11 cellular contexts compared by ENCODE assay signal in the genomic region with DNA sequence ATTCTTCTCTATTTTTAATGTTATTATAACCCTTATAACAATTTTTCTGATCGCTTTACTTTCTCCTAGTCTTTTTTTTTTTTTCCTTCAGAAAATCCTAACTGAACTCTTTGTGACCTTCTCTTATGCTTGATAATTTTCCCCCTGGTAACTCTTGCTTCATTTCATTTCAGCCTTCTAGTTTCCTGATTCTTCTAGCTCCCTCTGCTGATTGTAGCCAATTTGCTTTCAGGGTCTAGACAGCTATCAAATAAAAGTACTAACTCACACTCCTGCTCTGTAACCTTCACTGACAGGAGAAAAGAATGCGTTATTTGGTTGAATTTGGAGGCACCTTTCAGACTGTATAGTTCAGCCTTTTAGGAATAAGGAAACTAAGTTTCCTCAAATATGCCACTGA.
A peak's percentile ranks its signal among the peaks of the same experiment; 100 is the strongest.
DNase-seq lines count a peak whose midpoint lies in the region; ATAC-seq, FAIRE-seq and TF ChIP-seq lines count a peak whose summit lies in the region.
"Had no signal": no experiment of that assay in that cellular context is flagged by ENCODE, and none has a peak within 500 bp of the region (broad histone marks: within the 10 kb centered on the region; RNA-seq: fewer than 3 reads in every experiment).

No MANE protein-coding gene starts in this region.

- no peaks in the 10 kb centered on the region for H3K9me2 ChIP-seq in PC-9 (ENCODE audit: insufficient read depth)

- peaks cover 4% of the 10 kb centered on the region for H3K4me1 Mint-ChIP-seq in progenitor cell of endocrine pancreas (ENCODE audit: low read depth)

- TF ChIP-seq POLR2A in A549 (IDR thresholded peaks at IDR 0.05; ENCODE audit: low read length), result no peak

- peaks cover 8% of the 10 kb centered on the region for H3K27me3 Mint-ChIP-seq in progenitor cell of endocrine pancreas

- no peak overlapping the region for H3K27ac ChIP-seq in A549
- no peak overlapping the region for H3K27ac ChIP-seq in HEK293 (ENCODE audit: extremely low read depth, low read depth, low read length)
- H3K27ac ChIP-seq in PC-9, result no peak overlapping the region
- H3K27ac ChIP-seq: thoracic aorta had no signal

- POLR2A ChIA-PET in A549 (lab: Yijun Ruan, JAX), result interaction anchor here (0.7 kb wide), 1 partner anchor 275 kb away, joined by 3 read pairs; no protein-coding TSS in a partner anchor
- POLR2A ChIA-PET in HEK293 (lab: Yijun Ruan, JAX), result no interaction called here
- POLR2A ChIA-PET in PC-9 (lab: Charles Lee; ENCODE audit: unreplicated experiment), result no interaction called here

- no TSS peak for BruUV-seq in PC-9 (replicated peaks; lab: Mats Ljungman, UMichigan)

- CTCF ChIA-PET in A549 (lab: Yijun Ruan, JAX) (interaction anchor here (0.7 to 2.2 kb wide), 5 partner anchors 10 to 904 kb away, joined by 3 to 12 read pairs (median 3); no protein-coding TSS in a partner anchor), HEK293 (lab: Yijun Ruan, JAX) (interaction anchor here (0.7 to 1.3 kb wide), 4 partner anchors 10 to 698 kb away, joined by 3 read pairs; no protein-coding TSS in a partner anchor), PC-9 (lab: Charles Lee) (interaction anchor here (0.6 to 0.7 kb wide), 4 partner anchors 70 to 1564 kb away, joined by 3 to 8 read pairs (median 4); no protein-coding TSS in a partner anchor)

- ATAC-seq in A549, result 0 out of 6 replicates have a peak, but pooled peaks have one; percentile 28 to 47
- no peak for ATAC-seq in GM18858 (IDR thresholded peaks at IDR 0.05; ENCODE audit: unreplicated experiment)

- H3K9me3 Mint-ChIP-seq in progenitor cell of endocrine pancreas (ENCODE audit: low read depth), result no peaks in the 10 kb centered on the region

- no peak overlapping the region for H3K4me3 ChIP-seq in A549
- H3K4me3 ChIP-seq in HEK293 (ENCODE audit: low read depth, low read length), result no peak overlapping the region
- no peak overlapping the region for H3K4me3 ChIP-seq in PC-9
- H3K4me3 ChIP-seq: thoracic aorta had no signal

- H3K9me3 ChIP-seq in A549 (no peaks in the 10 kb centered on the region), HEK293 (ENCODE audit: control insufficient read depth, insufficient read depth, low read depth, low read length) (no peaks in the 10 kb centered on the region), PC-9 (ENCODE audit: insufficient read depth, low read depth) (no peaks in the 10 kb centered on the region)
- H3K9me3 ChIP-seq: thoracic aorta had no signal

- no peaks in the 10 kb centered on the region for H3K36me3 Mint-ChIP-seq in progenitor cell of endocrine pancreas (ENCODE audit: insufficient read depth)

- no peaks in the 10 kb centered on the region for H3K27me3 ChIP-seq in PC-9 (ENCODE audit: insufficient read depth, low read depth)

- intact Hi-C loops in PC-9 (cut with micrococcal nuclease; ENCODE audit: unreplicated experiment), result loop anchor here (5.0 kb wide), 1 partner anchor 1565 kb away; no protein-coding TSS in a partner anchor

- no peak overlapping the region for H3K4me3 Mint-ChIP-seq in progenitor cell of endocrine pancreas (ENCODE audit: low read depth)

- DNase-seq in A549 (ENCODE audit: low read depth in 1 of 2, low spot score in 1 of 2) (no peak), PC-9 (no peak), fibroblast of the conjunctiva (ENCODE audit: low read depth) (peak; percentile 43), NK-92 (lab: John Stamatoyannopoulos, UW; ENCODE audit: unreplicated experiment) (no peak), progenitor cell of endocrine pancreas (ENCODE audit: low spot score, unreplicated experiment) (no peak), NCI-H187 treated with DMSO at 0.1 percent for 48 hours (lab: John Stamatoyannopoulos, UW) (no peak)
- DNase-seq: activated CD4-positive, CD25-positive, alpha-beta regulatory T cell; aorta had no signal

- WGBS in A549 (ENCODE audit: missing lambda C conversion rate), result 3% methylated on average over 2 of the region's 2 CpGs

- H3K4me1 ChIP-seq in A549 (no peaks in the 10 kb centered on the region), HEK293 (ENCODE audit: control insufficient read depth, insufficient read depth, low read length) (no peaks in the 10 kb centered on the region), PC-9 (replicated peaks; ENCODE audit: insufficient read depth) (no peaks in the 10 kb centered on the region)

- H3F3A ChIP-seq in PC-9 (ENCODE audit: insufficient read depth, low read depth), result no peaks in the 10 kb centered on the region

- H3K4me2 ChIP-seq in A549 (no peak overlapping the region), PC-9 (no peak overlapping the region)

- peak; percentile 22; the same call in 1 of the 3 replicates for TF ChIP-seq CTCF in A549 (IDR thresholded peaks at IDR 0.05)
- peak; percentile 41; the same call in 1 of the 2 replicates for TF ChIP-seq CTCF in HEK293 (tag by site-specific recombination; IDR thresholded peaks at IDR 0.05)
- peak; percentile 32; the same call in 1 of the 2 replicates for TF ChIP-seq CTCF in PC-9 (conservative IDR thresholded peaks at IDR 0.05)
- no peak for TF ChIP-seq CTCF in progenitor cell of endocrine pancreas (IDR thresholded peaks at IDR 0.05; ENCODE audit: unreplicated experiment)

- H3K27ac Mint-ChIP-seq in progenitor cell of endocrine pancreas, result no peak overlapping the region

- no peak for FAIRE-seq in A549 (lab: Jason Lieb, UNC)

- TF ChIP-seq EP300 in A549 (IDR thresholded peaks at IDR 0.05), result no peak

- H3K36me3 ChIP-seq in HEK293 (ENCODE audit: control insufficient read depth in 2 of 2, insufficient read depth in 1 of 2, low read length in 2 of 2) (no peaks in the 10 kb centered on the region), PC-9 (ENCODE audit: low read depth) (no peaks in the 10 kb centered on the region)
- H3K36me3 ChIP-seq: thoracic aorta had no signal

- H4K20me1 ChIP-seq in PC-9 (ENCODE audit: insufficient read depth), result no peaks in the 10 kb centered on the region

- H3K79me2 ChIP-seq in PC-9 (ENCODE audit: low read depth), result no peaks in the 10 kb centered on the region

- TF ChIP-seq RAD21 in A549 (conservative IDR thresholded peaks at IDR 0.05 in 1 of 2, IDR thresholded peaks at IDR 0.05 in 1 of 2), result peak; percentile 27 to 38; a peak in 4 of 5 replicates

- H2AFZ ChIP-seq in PC-9, result no peak overlapping the region

TF ChIP-seq in A549, 52 proteins besides CTCF, POLR2A, EP300 and RAD21 (continues in another document):
- TF ChIP-seq FOSB (CRISPR knock-in tag; IDR thresholded peaks at IDR 0.05), result no peak
- TF ChIP-seq, protein P1, sequence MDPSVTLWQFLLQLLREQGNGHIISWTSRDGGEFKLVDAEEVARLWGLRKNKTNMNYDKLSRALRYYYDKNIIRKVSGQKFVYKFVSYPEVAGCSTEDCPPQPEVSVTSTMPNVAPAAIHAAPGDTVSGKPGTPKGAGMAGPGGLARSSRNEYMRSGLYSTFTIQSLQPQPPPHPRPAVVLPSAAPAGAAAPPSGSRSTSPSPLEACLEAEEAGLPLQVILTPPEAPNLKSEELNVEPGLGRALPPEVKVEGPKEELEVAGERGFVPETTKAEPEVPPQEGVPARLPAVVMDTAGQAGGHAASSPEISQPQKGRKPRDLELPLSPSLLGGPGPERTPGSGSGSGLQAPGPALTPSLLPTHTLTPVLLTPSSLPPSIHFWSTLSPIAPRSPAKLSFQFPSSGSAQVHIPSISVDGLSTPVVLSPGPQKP (IDR thresholded peaks at IDR 0.05; ENCODE audit: low read depth, low read length), result no peak
- no peak for TF ChIP-seq BHLHE40 (IDR thresholded peaks at IDR 0.05; ENCODE audit: low read depth, low read length)
- TF ChIP-seq NFE2L2 (conservative IDR thresholded peaks at IDR 0.05; ENCODE audit: low read length), result no peak
- no peak for TF ChIP-seq ZSCAN20 (CRISPR knock-in tag; IDR thresholded peaks at IDR 0.05)
- no peak for TF ChIP-seq HOXB13 (CRISPR knock-in tag; IDR thresholded peaks at IDR 0.05; ENCODE audit: low read depth)
- TF ChIP-seq HEYL (CRISPR knock-in tag; IDR thresholded peaks at IDR 0.05), result no peak

TF ChIP-seq in HEK293, 187 proteins besides CTCF, POLR2A, EP300 and RAD21:
- TF ChIP-seq ZNF548 (tag by site-specific recombination; IDR thresholded peaks at IDR 0.05), result no peak
- TF ChIP-seq, protein P2, sequence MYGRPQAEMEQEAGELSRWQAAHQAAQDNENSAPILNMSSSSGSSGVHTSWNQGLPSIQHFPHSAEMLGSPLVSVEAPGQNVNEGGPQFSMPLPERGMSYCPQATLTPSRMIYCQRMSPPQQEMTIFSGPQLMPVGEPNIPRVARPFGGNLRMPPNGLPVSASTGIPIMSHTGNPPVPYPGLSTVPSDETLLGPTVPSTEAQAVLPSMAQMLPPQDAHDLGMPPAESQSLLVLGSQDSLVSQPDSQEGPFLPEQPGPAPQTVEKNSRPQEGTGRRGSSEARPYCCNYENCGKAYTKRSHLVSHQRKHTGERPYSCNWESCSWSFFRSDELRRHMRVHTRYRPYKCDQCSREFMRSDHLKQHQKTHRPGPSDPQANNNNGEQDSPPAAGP (tag by site-specific recombination; IDR thresholded peaks at IDR 0.05), result no peak
- no peak for TF ChIP-seq ZNF660 (tag by site-specific recombination; IDR thresholded peaks at IDR 0.05)
- TF ChIP-seq ZNF654 (tag by site-specific recombination; IDR thresholded peaks at IDR 0.05; ENCODE audit: low read depth), result peak; percentile 28
- no peak for TF ChIP-seq ZNF132 (tag by site-specific recombination; IDR thresholded peaks at IDR 0.05; ENCODE audit: borderline replicate concordance)
- TF ChIP-seq ZNF121 (tag by site-specific recombination; IDR thresholded peaks at IDR 0.05), result no peak
- TF ChIP-seq ZNF10 (tag by site-specific recombination; IDR thresholded peaks at IDR 0.05), result no peak
